ENCODE assay signal across 8 cellular contexts in the genomic region with DNA sequence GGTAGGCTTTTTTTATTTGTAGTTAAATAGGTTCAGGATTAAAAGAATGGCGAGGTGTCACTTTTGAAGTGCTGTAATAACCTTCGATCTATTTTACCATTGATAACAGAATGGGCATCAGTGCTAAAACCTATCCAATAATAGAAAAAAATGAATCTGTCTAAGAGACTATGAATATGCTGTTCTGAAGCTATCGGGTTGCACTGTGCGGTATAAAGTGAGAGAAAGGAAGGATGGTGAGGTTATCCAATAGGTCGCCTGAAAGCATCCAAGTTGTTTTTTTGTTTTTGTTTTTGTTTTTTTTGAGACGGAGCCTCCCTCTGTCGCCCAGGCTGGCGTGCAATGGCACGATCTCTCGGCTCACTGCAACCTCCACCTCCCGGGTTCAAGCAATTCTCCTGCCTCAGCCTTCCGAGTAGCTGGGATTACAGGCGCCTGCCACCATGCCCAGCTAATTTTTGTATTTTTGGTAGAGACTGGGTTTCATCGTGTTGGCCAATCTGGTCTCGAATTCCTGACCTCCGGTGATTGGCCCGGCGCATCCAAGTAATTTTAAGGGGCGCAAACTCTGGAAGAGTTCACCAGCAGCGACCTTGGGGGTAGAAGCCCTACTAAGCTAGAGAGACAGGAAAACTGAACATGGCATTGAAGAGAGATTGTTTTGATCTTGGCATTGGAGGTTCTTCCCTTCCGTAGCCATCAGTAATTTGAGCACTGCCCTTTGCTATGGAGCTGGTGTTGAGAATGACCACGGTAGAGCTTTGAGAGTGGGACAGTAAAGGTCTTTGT. TPM values are rescaled to one million over a fixed set of nuclear protein-coding genes. Genes with fewer than 3 reads are reported as not detected.
DNase-seq lines count a peak whose midpoint lies in the region; TF ChIP-seq lines count a peak whose summit lies in the region.

No MANE protein-coding gene starts in this region.

- H3K9ac ChIP-seq in duodenal mucosa (ENCODE audit: low read depth in 1 of 2, low read length in 2 of 2), result peak overlapping the region; percentile 73 to 84

- H3K4me1 ChIP-seq in SJSA1 (replicated peaks) (peaks cover 9% of the 10 kb centered on the region; the same call in 1 of the 2 replicates), duodenal mucosa (ENCODE audit: control insufficient read depth in 1 of 2, insufficient read depth in 2 of 2, low read length in 2 of 2) (peaks cover 4 to 10% of the 10 kb centered on the region in 2 donors), thymus (ENCODE audit: control insufficient read depth, insufficient read depth, low read length) (no peaks in the 10 kb centered on the region)

- H3K9me3 ChIP-seq in SJSA1 (replicated peaks) (no peaks in the 10 kb centered on the region), duodenal mucosa (ENCODE audit: control insufficient read depth in 1 of 2, low read length in 2 of 2) (no peaks in the 10 kb centered on the region), thymus (ENCODE audit: control insufficient read depth) (no peaks in the 10 kb centered on the region)

- H3K27me3 ChIP-seq in BJ (ENCODE audit: control insufficient read depth, insufficient read depth, low read length) (no peaks in the 10 kb centered on the region), SJSA1 (replicated peaks) (no peaks in the 10 kb centered on the region), duodenal mucosa (ENCODE audit: control insufficient read depth in 1 of 2, insufficient read depth in 2 of 2, low read length in 2 of 2) (no peaks in the 10 kb centered on the region), thymus (ENCODE audit: control insufficient read depth, insufficient read depth) (no peaks in the 10 kb centered on the region)

- TF ChIP-seq CTCF in BJ (IDR thresholded peaks at IDR 0.05; ENCODE audit: insufficient read depth, low read depth, low read length), result no peak

- POLR2A ChIA-PET in BJ (lab: Charles Lee), result interaction anchor here (0.5 to 1.9 kb wide), 3 partner anchors 9 to 1964 kb away, joined by 3 to 7 read pairs (median 7); a partner anchor contains a TSS

- peak; percentile 11 for TF ChIP-seq POLR2A in GM19099 (IDR thresholded peaks at IDR 0.05; ENCODE audit: extremely low read depth, insufficient read length, low read depth)

- DNase-seq in BJ (ENCODE audit: low read depth) (no peak), LHCN-M2 (ENCODE audit: low read depth) (peak; percentile 82), SJSA1 (ENCODE audit: low read depth in 1 of 2, low spot score in 2 of 2) (peak; percentile 69 to 73), lung microvascular endothelial cell (ENCODE audit: low read depth in 2 of 2) (peak; percentile 16 to 41), NCI-H2196 (lab: John Stamatoyannopoulos, UW; ENCODE audit: unreplicated experiment) (no peak)

- CTCF ChIA-PET in BJ (lab: Yijun Ruan, JAX), result interaction anchor here (1.0 to 11.7 kb wide), 7 partner anchors 8 to 300 kb away, joined by 3 to 194 read pairs (median 24); a partner anchor contains a TSS

- H3K4me3 ChIP-seq in BJ (ENCODE audit: low read depth, low read length) (peak overlapping the region; percentile 37), SJSA1 (peak overlapping the region; percentile 45), duodenal mucosa (ENCODE audit: low read depth in 1 of 2, low read length in 2 of 2) (peak overlapping the region; percentile 71 to 82), thymus (ENCODE audit: low read length) (peak overlapping the region; percentile 57)

- WGBS in thymus, result 6% methylated on average over 22 of the region's 22 CpGs

- peak overlapping the region; percentile 51 for H3K27ac ChIP-seq in SJSA1
- H3K27ac ChIP-seq in duodenal mucosa (ENCODE audit: low read depth, low read length), result peak overlapping the region; percentile 71
- H3K27ac ChIP-seq in thymus (ENCODE audit: low read depth), result peak overlapping the region; percentile 87

- H3K36me3 ChIP-seq in BJ (ENCODE audit: control insufficient read depth, insufficient read depth, low read length) (no peaks in the 10 kb centered on the region), SJSA1 (no peaks in the 10 kb centered on the region), duodenal mucosa (ENCODE audit: control insufficient read depth in 1 of 2, insufficient read depth in 2 of 2, low read length in 2 of 2) (no peaks in the 10 kb centered on the region), thymus (ENCODE audit: control insufficient read depth, insufficient read depth) (no peaks in the 10 kb centered on the region)

RNA-seq across cellular contexts. Expression of a gene that starts 8.7 kb away (rescaled TPM):
- polyA plus RNA-seq in BJ (2011; rRNA removed), result 7.4 and 15.8 TPM in 2 replicates
- 19.5 and 26.1 TPM in 2 replicates for polyA minus RNA-seq in BJ (2011; rRNA and poly(A)+ RNA removed)
- 10.5 and 14.5 TPM in 2 replicates for total RNA-seq in LHCN-M2 (2014; rRNA removed)
- 4.0 TPM for polyA plus RNA-seq in LHCN-M2 (2012)
- total RNA-seq in SJSA1 (2014; rRNA removed; shearing (Covaris generic)), result 13.2 and 21.4 TPM in 2 replicates
- total RNA-seq in lung microvascular endothelial cell, result 7.0 and 15.9 TPM in 2 replicates
- 41.0 TPM for polyA plus RNA-seq in thymus

RNA-seq across cellular contexts. Expression of a gene that starts 12.9 kb away (rescaled TPM):
- polyA plus RNA-seq in BJ (2011; rRNA removed), result 5.1 and 7.9 TPM in 2 replicates
- polyA minus RNA-seq in BJ (2011; rRNA and poly(A)+ RNA removed), result 10.4 and 12.5 TPM in 2 replicates
- total RNA-seq in LHCN-M2 (2014; rRNA removed), result 0.29 TPM in 1 of 2 replicates, not detected in the other
- polyA plus RNA-seq in LHCN-M2 (2012), result 0.27 TPM
- 0.28 and 0.76 TPM in 2 replicates for total RNA-seq in SJSA1 (2014; rRNA removed; shearing (Covaris generic))
- 10.7 and 15.5 TPM in 2 replicates for total RNA-seq in lung microvascular endothelial cell
- 12.6 TPM for polyA plus RNA-seq in thymus

Comparison
In these comparisons a context has a peak if more than half of its experiments do, and no peak if none do; other contexts are left out.
1. DNase-seq: peak in LHCN-M2 (single experiment), SJSA1 (2 of 2) and lung microvascular endothelial cell (2 of 2); none in BJ (single experiment) and NCI-H2196 (single experiment).
2. Peak in every context shown above with its lines, with median percentiles within 50 percentile points of each other: H3K4me3 ChIP-seq and H3K27ac ChIP-seq.